ENCODE assay signal across 22 cellular contexts in genomic region chr4:88940506-88940905, GRCh38.
"Had no signal": no experiment of that assay in that cellular context is flagged by ENCODE, and none has a peak within 500 bp of the region (broad histone marks: within the 10 kb centered on the region; RNA-seq: fewer than 3 reads in every experiment).

No MANE protein-coding gene starts in this region.

- H3K36me3 Mint-ChIP-seq: natural killer cell, type B pancreatic cell had no signal

- ATAC-seq: effector memory CD8-positive, alpha-beta T cell; esophagus mucosa; gastrocnemius medialis; left lung; natural killer cell had no signal

- H3K27me3 ChIP-seq: adrenal gland, ascending aorta, brain microvascular endothelial cell, dorsolateral prefrontal cortex, gastrocnemius medialis, left lung, vagina had no signal

- H3K9me3 Mint-ChIP-seq: central memory CD8-positive, alpha-beta T cell; effector memory CD8-positive, alpha-beta T cell; natural killer cell; type B pancreatic cell had no signal

- DNase-seq: activated CD4-positive, alpha-beta memory T cell treated with anti-CD3 and anti-CD28 coated beads, Interleukin-2, amount 10 ng/mL, durations not matched to agents 7 days and 5 days; activated CD4-positive, CD25-positive, alpha-beta regulatory T cell treated with anti-CD3 and anti-CD28 coated beads, Interleukin-2, amount 50 U/mL, for 72 hours; adrenal gland; brain microvascular endothelial cell; dorsolateral prefrontal cortex; effector memory CD8-positive, alpha-beta T cell; gastrocnemius medialis; hippocampal formation; kidney glomerular epithelial cell; left lung; natural killer cell; stimulated activated CD4-positive, alpha-beta T cell treated with anti-CD3 and anti-CD28 coated beads, Interleukin-2, amount 100 ng/mL, for 48 hours; stimulated activated CD8-positive, alpha-beta memory T cell treated with anti-CD3 and anti-CD28 coated beads, Interleukin-4, amount 100 ng/mL, for 48 hours; WERI-Rb-1 had no signal

- H3K4me3 ChIP-seq: adrenal gland, ascending aorta, dorsolateral prefrontal cortex, gastrocnemius medialis, left lung, lung, prostate gland, thoracic aorta, vagina had no signal

- H3K27ac Mint-ChIP-seq: activated CD4-positive, alpha-beta memory T cell treated with anti-CD3 and anti-CD28 coated beads, Interleukin-2, amount 10 ng/mL, durations not matched to agents 7 days and 5 days; natural killer cell; type B pancreatic cell had no signal

- H3K36me3 ChIP-seq: adrenal gland, ascending aorta, brain microvascular endothelial cell, gastrocnemius medialis, left lung, prostate gland, thoracic aorta, vagina had no signal

- H3K27me3 Mint-ChIP-seq: activated CD4-positive, alpha-beta memory T cell treated with anti-CD3 and anti-CD28 coated beads, Interleukin-2, amount 10 ng/mL, durations not matched to agents 7 days and 5 days; type B pancreatic cell had no signal

- H3K9me3 ChIP-seq: adrenal gland, ascending aorta, gastrocnemius medialis, left lung, prostate gland, thoracic aorta, vagina had no signal

- H3K4me1 ChIP-seq: adrenal gland, ascending aorta, gastrocnemius medialis, prostate gland, vagina had no signal

- H3K27ac ChIP-seq: adrenal gland, brain microvascular endothelial cell, dorsolateral prefrontal cortex, gastrocnemius medialis, left lung, prostate gland, vagina, WERI-Rb-1 had no signal

- H3K4me3 Mint-ChIP-seq: activated CD4-positive, alpha-beta memory T cell treated with anti-CD3 and anti-CD28 coated beads, Interleukin-2, amount 10 ng/mL, durations not matched to agents 7 days and 5 days; central memory CD8-positive, alpha-beta T cell; effector memory CD8-positive, alpha-beta T cell; natural killer cell; type B pancreatic cell had no signal
